In genomic region chr1:100387644-100388350, GRCh38 we compare ENCODE assay signal across 12 cellular contexts. TPM values are rescaled to one million over a fixed set of nuclear protein-coding genes. Genes with fewer than 3 reads are reported as not detected.
DNase-seq lines count a peak whose midpoint lies in the region; ATAC-seq and TF ChIP-seq lines count a peak whose summit lies in the region.
"Had no signal": no experiment of that assay in that cellular context is flagged by ENCODE, and none has a peak within 500 bp of the region (broad histone marks: within the 10 kb centered on the region; RNA-seq: fewer than 3 reads in every experiment).

No MANE protein-coding gene starts in this region.

- H3K27ac Mint-ChIP-seq in activated CD8-positive, alpha-beta T cell treated with anti-CD3 and anti-CD28 coated beads for 36 hours: peak overlapping the region; percentile 80
- H3K27ac Mint-ChIP-seq in immature natural killer cell: peak overlapping the region; percentile 79 to 91 (median 87)

- no peak for TF ChIP-seq POLR2A in heart left ventricle (IDR thresholded peaks at IDR 0.05)

- no peak overlapping the region for H3K14ac ChIP-seq in neuronal stem cell (ENCODE audit: low read length)

- TF ChIP-seq CTCF in heart left ventricle (IDR thresholded peaks at IDR 0.05) (no peak), upper lobe of right lung (IDR thresholded peaks at IDR 0.05) (no peak)
- no peak for TF ChIP-seq CTCF in activated CD8-positive, alpha-beta T cell treated with anti-CD3 and anti-CD28 coated beads for 36 hours (IDR thresholded peaks at IDR 0.05)

- peaks cover 0 to 33% (median 0%) of the 10 kb centered on the region in 12 donors for H3K4me1 ChIP-seq in heart left ventricle
- H3K4me1 ChIP-seq in upper lobe of right lung: peaks cover 6% of the 10 kb centered on the region
- H3K4me1 ChIP-seq in neuronal stem cell (ENCODE audit: control insufficient read depth in 2 of 2, insufficient read depth in 1 of 2, low read depth in 1 of 2, low read length in 2 of 2): peaks cover 0 to 12% of the 10 kb centered on the region in 2 donors
- H3K4me1 ChIP-seq: SJCRH30 had no signal

- H3K79me1 ChIP-seq in neuronal stem cell (ENCODE audit: low read depth, low read length): no peaks in the 10 kb centered on the region

- H3K23ac ChIP-seq in neuronal stem cell (ENCODE audit: low read depth, low read length, poor library complexity): no peak overlapping the region

- H3K27me3 ChIP-seq in heart left ventricle (no peaks in the 10 kb centered on the region), upper lobe of right lung (no peaks in the 10 kb centered on the region), neuronal stem cell (ENCODE audit: control insufficient read depth in 3 of 3, insufficient read depth in 3 of 3, low read depth in 1 of 3, low read length in 3 of 3) (no peaks in the 10 kb centered on the region)
- H3K27me3 ChIP-seq: SJCRH30 had no signal

- H2BK12ac ChIP-seq in neuronal stem cell (ENCODE audit: low read length): no peak overlapping the region

- H4K8ac ChIP-seq in neuronal stem cell (ENCODE audit: low read depth, low read length): no peak overlapping the region

- no peak overlapping the region for H3K4me2 ChIP-seq in neuronal stem cell (ENCODE audit: insufficient read depth, low read length, poor library complexity, severe bottlenecking)

- DNase-seq in heart left ventricle (no peak), cardiac septum (ENCODE audit: low spot score) (no peak), immature natural killer cell (peak in 1 of 3 donors; percentile 31), upper lobe of right lung (no peak), neuronal stem cell (ENCODE audit: low spot score) (no peak), head of caudate nucleus (no peak)
- DNase-seq in activated CD8-positive, alpha-beta T cell treated with anti-CD3 and anti-CD28 coated beads for 36 hours: no peak
- DNase-seq: erythroblast, midbrain, NCI-H2171 treated with DMSO at 0.1 percent for 48 hours, SJCRH30 had no signal

- intact Hi-C loops in heart left ventricle (cut with DNase I): no loop called here
- intact Hi-C loops in cardiac septum (cut with DNase I): no loop called here
- intact Hi-C loops in activated CD8-positive, alpha-beta T cell treated with anti-CD3 and anti-CD28 coated beads for 36 hours (cut with micrococcal nuclease): no loop called here
- intact Hi-C loops in upper lobe of right lung (cut with DNase I): no loop called here
- intact Hi-C loops in head of caudate nucleus (cut with DNase I): no loop called here

- peaks cover 0 to 18% (median 3%) of the 10 kb centered on the region in 9 donors for H3K36me3 ChIP-seq in heart left ventricle
- peaks cover 8% of the 10 kb centered on the region for H3K36me3 ChIP-seq in upper lobe of right lung
- H3K36me3 ChIP-seq in neuronal stem cell (replicated peaks in 1 of 2; ENCODE audit: control insufficient read depth in 2 of 2, insufficient read depth in 2 of 2, low read length in 2 of 2): peaks cover 5 to 28% of the 10 kb centered on the region in 2 donors
- H3K36me3 ChIP-seq: SJCRH30 had no signal

- no peak overlapping the region for H3K18ac ChIP-seq in neuronal stem cell (ENCODE audit: low read length)

- no peak overlapping the region for H2BK120ac ChIP-seq in neuronal stem cell (ENCODE audit: low read depth, low read length)

- H2AK5ac ChIP-seq in neuronal stem cell (ENCODE audit: low read depth, low read length): no peak overlapping the region

- ATAC-seq in heart left ventricle (no peak), upper lobe of right lung (no peak), GM19023 (IDR thresholded peaks at IDR 0.05; ENCODE audit: unreplicated experiment) (no peak)
- ATAC-seq in activated CD8-positive, alpha-beta T cell treated with anti-CD3 and anti-CD28 coated beads for 36 hours: no peak

- H3K9me3 ChIP-seq in heart left ventricle (no peaks in the 10 kb centered on the region), upper lobe of right lung (no peaks in the 10 kb centered on the region), neuronal stem cell (replicated peaks in 1 of 2; ENCODE audit: control insufficient read depth in 2 of 2, insufficient read depth in 1 of 2, low read depth in 1 of 2, low read length in 2 of 2) (no peaks in the 10 kb centered on the region)
- H3K9me3 ChIP-seq: SJCRH30 had no signal

- H3K4ac ChIP-seq in neuronal stem cell (ENCODE audit: low read length): no peak overlapping the region

- WGBS in heart left ventricle, 4 donors: 58 to 61% (median 58%) methylated on average over 4 of the region's 4 CpGs
- WGBS in neuronal stem cell (ENCODE audit: extremely low coverage in 2 of 2, insufficient read length in 2 of 2, insufficient replicate concordance in 1 of 2), 2 donors: no CpG with 5 or more reads among the region's 4 CpGs

- H3K4me1 Mint-ChIP-seq in activated CD8-positive, alpha-beta T cell treated with anti-CD3 and anti-CD28 coated beads for 36 hours (ENCODE audit: low read depth): peaks cover 83% of the 10 kb centered on the region
- H3K4me1 Mint-ChIP-seq in immature natural killer cell: peaks cover 58 to 77% of the 10 kb centered on the region in 2 donors

- H3K4me3 Mint-ChIP-seq in activated CD8-positive, alpha-beta T cell treated with anti-CD3 and anti-CD28 coated beads for 36 hours: peak overlapping the region; percentile 52
- H3K4me3 Mint-ChIP-seq in immature natural killer cell: peak overlapping the region; percentile 70 to 82 (median 80)

- no peak overlapping the region for H2BK15ac ChIP-seq in neuronal stem cell (ENCODE audit: low read length)

- peak overlapping the region; percentile 3 to 70 (median 56) for H3K27ac ChIP-seq in heart left ventricle
- peak overlapping the region; percentile 47 for H3K27ac ChIP-seq in upper lobe of right lung
- H3K27ac ChIP-seq in neuronal stem cell (replicated peaks; ENCODE audit: low read length): no peak overlapping the region
- H3K27ac ChIP-seq: SJCRH30 had no signal

- no peak overlapping the region for H2AFZ ChIP-seq in neuronal stem cell (ENCODE audit: low read length)

- H4K91ac ChIP-seq in neuronal stem cell (ENCODE audit: low read depth, low read length, poor library complexity): no peak overlapping the region

- peaks cover 10% of the 10 kb centered on the region for H3K36me3 Mint-ChIP-seq in activated CD8-positive, alpha-beta T cell treated with anti-CD3 and anti-CD28 coated beads for 36 hours (ENCODE audit: low read depth)
- peaks cover 6 to 18% (median 7%) of the 10 kb centered on the region in 3 donors for H3K36me3 Mint-ChIP-seq in immature natural killer cell

- POLR2A ChIA-PET in activated CD8-positive, alpha-beta T cell treated with anti-CD3 and anti-CD28 coated beads for 36 hours (lab: Charles Lee): interaction anchor here (0.9 kb wide), 1 partner anchor 17 kb away, joined by 3 read pairs; no protein-coding TSS in a partner anchor

- no peak overlapping the region for H3K9ac ChIP-seq in neuronal stem cell (ENCODE audit: low read depth, low read length, poor library complexity)

- CTCF ChIA-PET in activated CD8-positive, alpha-beta T cell treated with anti-CD3 and anti-CD28 coated beads for 36 hours (lab: Charles Lee): interaction anchor here (1.1 to 1.7 kb wide), 4 partner anchors 9 to 67 kb away, joined by 3 to 8 read pairs (median 4); no protein-coding TSS in a partner anchor

- H2BK5ac ChIP-seq in neuronal stem cell (ENCODE audit: low read length): no peak overlapping the region

- no peaks in the 10 kb centered on the region for H3K27me3 Mint-ChIP-seq in activated CD8-positive, alpha-beta T cell treated with anti-CD3 and anti-CD28 coated beads for 36 hours
- H3K27me3 Mint-ChIP-seq in immature natural killer cell (ENCODE audit: low read depth in 3 of 3): no peaks in the 10 kb centered on the region

- H3K4me3 ChIP-seq in heart left ventricle: peak overlapping the region in 7 of 12 donors; percentile 2 to 39 (median 23)
- H3K4me3 ChIP-seq in upper lobe of right lung: no peak overlapping the region
- no peak overlapping the region for H3K4me3 ChIP-seq in neuronal stem cell (ENCODE audit: low read length in 2 of 2)
- H3K4me3 ChIP-seq: SJCRH30 had no signal

- no peaks in the 10 kb centered on the region for H3K9me3 Mint-ChIP-seq in activated CD8-positive, alpha-beta T cell treated with anti-CD3 and anti-CD28 coated beads for 36 hours
- no peaks in the 10 kb centered on the region for H3K9me3 Mint-ChIP-seq in immature natural killer cell

RNA-seq across cellular contexts. Expression of gene CDC14A, which starts 35.5 kb away (rescaled TPM):
- total RNA-seq in heart left ventricle: 1 to 10 TPM; 2.2 to 8.8 (median 4.4) TPM
- polyA plus RNA-seq in heart left ventricle: 1 to 10 TPM; 1.7 to 2.4 TPM
- 4.9 TPM for total RNA-seq in cardiac septum
- total RNA-seq in activated CD8-positive, alpha-beta T cell treated with anti-CD3 and anti-CD28 coated beads for 36 hours: 10 to 100 TPM; 14.3 to 17.2 TPM
- 10 to 100 TPM in 2 of 3 donors, 1 to 10 TPM in 1; 5.8 to 15.4 (median 10.9) TPM for polyA plus RNA-seq in immature natural killer cell
- total RNA-seq in upper lobe of right lung: 12.0 TPM
- polyA plus RNA-seq in neuronal stem cell (2013, experiment 1 of 2): 12.9 TPM
- polyA plus RNA-seq in neuronal stem cell (2013, experiment 2 of 2): 12.9 TPM

Comparison
In these comparisons a context has a peak if more than half of its experiments do, and no peak if none do; other contexts are left out.
1. H3K4me3 ChIP-seq: peak in heart left ventricle (7 of 12); none in upper lobe of right lung (single experiment) and neuronal stem cell (0 of 2).